ENCODE assay signal across 8 cellular contexts in genomic region chr10:102502029-102502336, GRCh38. TPM values are rescaled to one million over a fixed set of nuclear protein-coding genes. Genes with fewer than 3 reads are reported as not detected.
DNase-seq lines count a peak whose midpoint lies in the region; ATAC-seq and TF ChIP-seq lines count a peak whose summit lies in the region.

No MANE protein-coding gene starts in this region.

- TF ChIP-seq CTCF in AG09319 (IDR thresholded peaks at IDR 0.05; ENCODE audit: low read depth, low read length), result no peak

- peak; percentile 60 for ATAC-seq in GM19025 (IDR thresholded peaks at IDR 0.05; ENCODE audit: low read depth, unreplicated experiment)
- ATAC-seq in HG03280 (IDR thresholded peaks at IDR 0.05; ENCODE audit: unreplicated experiment), result peak; percentile 75

- DNase-seq in AG09319 (ENCODE audit: extremely low read depth, low read depth) (peak; percentile 99), NCI-H345 (lab: John Stamatoyannopoulos, UW) (peak; percentile 96), cerebellum (ENCODE audit: low spot score) (peak; percentile 99), islet precursor cell (peak; percentile 100)
- peak; percentile 87 to 97 (median 94) for DNase-seq in activated CD4-positive, CD25-positive, alpha-beta regulatory T cell (lab: John Stamatoyannopoulos, UW)
- peak; percentile 94 for DNase-seq in stimulated activated CD4-positive, alpha-beta T cell treated with anti-CD3 and anti-CD28 coated beads, Interleukin-12 subunit alpha, Interleukin-12 subunit beta, amount 100 ng/mL, for 4 hours

RNA-seq across cellular contexts. Expression of gene ACTR1A, which starts 0.5 kb away (rescaled TPM):
- total RNA-seq in cerebellum, result 115 TPM

RNA-seq across cellular contexts. Expression of gene SUFU, which starts 1.8 kb away (rescaled TPM):
- total RNA-seq in cerebellum, result 6.0 TPM

RNA-seq across cellular contexts. Expression of gene C10orf95, which starts 50.6 kb away (rescaled TPM):
- total RNA-seq in cerebellum, result not detected

Comparison
In these comparisons a context has a peak if more than half of its experiments do, and no peak if none do; other contexts are left out.
1. Peak in every context shown above with its lines: DNase-seq and ATAC-seq.